8 cellular contexts compared by ENCODE assay signal in genomic region chr22:38793721-38794466, GRCh38. TPM values are rescaled to one million over a fixed set of nuclear protein-coding genes. Genes with fewer than 3 reads are reported as not detected.
DNase-seq lines count a peak whose midpoint lies in the region; ATAC-seq, FAIRE-seq and TF ChIP-seq lines count a peak whose summit lies in the region.

A gene with protein sequence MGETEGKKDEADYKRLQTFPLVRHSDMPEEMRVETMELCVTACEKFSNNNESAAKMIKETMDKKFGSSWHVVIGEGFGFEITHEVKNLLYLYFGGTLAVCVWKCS (minus strand): TSS chr22:38794143. CDS start chr22:38782731, 11,412 bp downstream.

- H3K27ac ChIP-seq in keratinocyte (ENCODE audit: control insufficient read depth, insufficient read depth, low read length): peak within 1 kb of the TSS; percentile 82

- H3K9me3 Mint-ChIP-seq in chondrocyte (ENCODE audit: low read depth): peaks cover 2% of the 10 kb centered on the region

- H3K9me3 ChIP-seq in keratinocyte (ENCODE audit: control insufficient read depth, low read depth, low read length): no peaks in the 10 kb centered on the region

- peaks cover 0 to 4% of the 10 kb centered on the region in 2 experiments for H3K36me3 ChIP-seq in keratinocyte (ENCODE audit: control insufficient read depth in 2 of 2, extremely low read depth in 1 of 2, insufficient read depth in 2 of 2, low read length in 2 of 2)

- H3K9ac ChIP-seq in keratinocyte (ENCODE audit: control insufficient read depth, extremely low read depth, insufficient read depth, low read length): peak within 1 kb of the TSS; percentile 78

- DNase-seq in AML-193 (lab: John Stamatoyannopoulos, UW) (peak; percentile 95), GM19238 (ENCODE audit: insufficient read length, low spot score) (peak; percentile 94), NCI-H510A (lab: John Stamatoyannopoulos, UW) (peak; percentile 84), chondrocyte (ENCODE audit: low spot score) (no peak), keratinocyte (ENCODE audit: low read depth, low spot score) (peak; percentile 90)
- peak; percentile 85 to 90 for DNase-seq in activated CD4-positive, alpha-beta T cell treated with anti-CD3 and anti-CD28 coated beads for 24 hours (ENCODE audit: low read depth in 2 of 2)
- DNase-seq in stimulated activated CD4-positive, alpha-beta T cell treated with anti-CD3 and anti-CD28 coated beads, Interleukin-12 subunit alpha, Interleukin-12 subunit beta, amount 100 ng/mL, for 48 hours (ENCODE audit: low read depth in 2 of 3, low spot score in 1 of 3): peak; percentile 85 to 94 (median 88)

- H4K20me1 ChIP-seq in keratinocyte (ENCODE audit: control insufficient read depth, extremely low read depth, insufficient read depth, low read length): no peaks in the 10 kb centered on the region

- dilution Hi-C loops in keratinocyte (cut with MboI; ENCODE audit: extremely low pct_ligation_motif_present, low sequenced_read_pairs): no loop called here

- no peaks in the 10 kb centered on the region for H3K79me2 ChIP-seq in keratinocyte (ENCODE audit: control insufficient read depth, insufficient read depth, low read length)

- H3K4me3 Mint-ChIP-seq in chondrocyte (ENCODE audit: unreplicated experiment): peak within 1 kb of the TSS; percentile 81

- ATAC-seq in HG03439 (IDR thresholded peaks at IDR 0.05; ENCODE audit: unreplicated experiment): peak; percentile 98

- peak within 1 kb of the TSS; percentile 98 for H3K4me2 ChIP-seq in keratinocyte (ENCODE audit: control insufficient read depth, extremely low read depth, insufficient read depth, low read depth, low read length)

- peaks cover 27% of the 10 kb centered on the region for H3K27me3 Mint-ChIP-seq in chondrocyte (ENCODE audit: low read depth)

- H3K9me1 ChIP-seq in keratinocyte (ENCODE audit: control insufficient read depth, extremely low read depth, insufficient read depth, low read length): no peaks in the 10 kb centered on the region

- peaks cover 12% of the 10 kb centered on the region for H3K4me1 Mint-ChIP-seq in chondrocyte (ENCODE audit: low read depth)

- peaks cover 15% of the 10 kb centered on the region for H3K4me1 ChIP-seq in keratinocyte (ENCODE audit: control insufficient read depth, extremely low read depth, insufficient read depth, low read length)

- peak; percentile 94 for FAIRE-seq in keratinocyte (lab: Jason Lieb, UNC)

- TF ChIP-seq CTCF in chondrocyte (IDR thresholded peaks at IDR 0.05) (no peak), keratinocyte (optimal IDR thresholded peaks at IDR 0.05 in 1 of 3, IDR thresholded peaks at IDR 0.05 in 1 of 3, conservative IDR thresholded peaks at IDR 0.05 in 1 of 3; ENCODE audit: extremely low read depth in 1 of 3, insufficient read depth in 2 of 3, low read length in 3 of 3) (no peak)

- peaks cover 2% of the 10 kb centered on the region for H3K36me3 Mint-ChIP-seq in chondrocyte (ENCODE audit: low read depth)

- peak within 1 kb of the TSS; percentile 70 for H3K27ac Mint-ChIP-seq in chondrocyte (ENCODE audit: unreplicated experiment)

- peak within 1 kb of the TSS; percentile 79 for H2AFZ ChIP-seq in keratinocyte (ENCODE audit: control insufficient read depth, low read length)

- H3K27me3 ChIP-seq in keratinocyte (ENCODE audit: control insufficient read depth, extremely low read depth, insufficient read depth, low read length): no peaks in the 10 kb centered on the region

- peak within 1 kb of the TSS; percentile 64 to 75 (median 73) for H3K4me3 ChIP-seq in keratinocyte (ENCODE audit: control insufficient read depth in 2 of 3, extremely low read depth in 1 of 3, insufficient read depth in 2 of 3, low read depth in 1 of 3, low read length in 3 of 3)

RNA-seq across cellular contexts. Expression of the gene that starts here (rescaled TPM):
- total RNA-seq in chondrocyte: 10.8 to 14.3 TPM (median 11.8 TPM) in 3 replicates
- 11.4 to 17.4 TPM (median 14.9 TPM) in 3 replicates for polyA plus RNA-seq in keratinocyte
- 14.3 TPM for polyA plus RNA-seq in keratinocyte (2011; ENCODE audit: low read depth)
- 14.3 and 21.3 TPM in 2 replicates for polyA plus RNA-seq in keratinocyte (2011; cell fraction: cytosol; rRNA removed)
- 9.4 and 11.6 TPM in 2 replicates for polyA plus RNA-seq in keratinocyte (2011; cell fraction: nucleus; rRNA removed)
- 10.7 and 18.9 TPM in 2 replicates for polyA plus RNA-seq in keratinocyte (2012; ENCODE audit: low replicate concordance)
- 8.9 to 16.1 TPM (median 13.1 TPM) in 3 replicates for polyA minus RNA-seq in keratinocyte
- 13.8 TPM for polyA minus RNA-seq in keratinocyte (2011; cell fraction: cytosol; rRNA and poly(A)+ RNA removed)
- 3.3 and 3.6 TPM in 2 replicates for polyA minus RNA-seq in keratinocyte (2011; cell fraction: nucleus; rRNA and poly(A)+ RNA removed)
